In genomic region chr14:105910426-105910825, GRCh38 we compare ENCODE assay signal across 16 cellular contexts.
DNase-seq lines count a peak whose midpoint lies in the region; ATAC-seq, FAIRE-seq and TF ChIP-seq lines count a peak whose summit lies in the region.
"Had no signal": no experiment of that assay in that cellular context is flagged by ENCODE, and none has a peak within 500 bp of the region (broad histone marks: within the 10 kb centered on the region; RNA-seq: fewer than 3 reads in every experiment).

No MANE protein-coding gene starts in this region.

- WGBS in spleen, 5 donors = 41 to 59% (median 51%) methylated on average over 3 to 6 of the region's 6 CpGs; no CpG with 5 or more reads in 1 of the 5 donors

- H3K4me3 ChIP-seq in Loucy (ENCODE audit: low read length, poor library complexity, severe bottlenecking) (peak overlapping the region; percentile 74), kidney (ENCODE audit: low read length in 2 of 2) (no peak overlapping the region), spleen (peak overlapping the region in 1 of 8 donors; percentile 46)
- H3K4me3 ChIP-seq: HAP-1 had no signal

- H3K27me3 ChIP-seq in Loucy (ENCODE audit: insufficient read depth, low read length, poor library complexity, severe bottlenecking) (no peaks in the 10 kb centered on the region), spleen (replicated peaks in 1 of 7) (peaks cover 0 to 9% (median 0%) of the 10 kb centered on the region in 7 donors)

- no peak for TF ChIP-seq CTCF in Loucy (conservative IDR thresholded peaks at IDR 0.05; ENCODE audit: low read length)
- TF ChIP-seq CTCF in kidney (IDR thresholded peaks at IDR 0.05; ENCODE audit: borderline replicate concordance, extremely low read depth, insufficient read depth) = no peak
- no peak for TF ChIP-seq CTCF in spleen (IDR thresholded peaks at IDR 0.05 in 8 of 11, conservative IDR thresholded peaks at IDR 0.05 in 3 of 11)

- H2AFZ ChIP-seq in Loucy (ENCODE audit: low read length) = no peak overlapping the region

- H3K36me3 ChIP-seq in Loucy (ENCODE audit: insufficient read depth, low read length) (no peaks in the 10 kb centered on the region), kidney (ENCODE audit: control insufficient read depth in 1 of 2, insufficient read depth in 2 of 2, low read length in 2 of 2) (no peaks in the 10 kb centered on the region), spleen (no peaks in the 10 kb centered on the region)
- H3K36me3 ChIP-seq: HAP-1 had no signal

- H4K20me1 ChIP-seq in Loucy (ENCODE audit: insufficient read depth, low read length, poor library complexity, severe bottlenecking) = peaks cover 2% of the 10 kb centered on the region

- intact Hi-C loops in left cardiac atrium (cut with DNase I) (no loop called here), Right ventricle myocardium inferior (cut with DNase I) (no loop called here), kidney (cut with DNase I) (no loop called here), spleen (cut with DNase I; ENCODE audit: low total_unique reads) (no loop called here)

- no peaks in the 10 kb centered on the region for H3K9me2 ChIP-seq in Loucy (replicated peaks; ENCODE audit: low read depth, low read length)

- H3K4me1 ChIP-seq in Loucy (ENCODE audit: insufficient read depth, low read length, poor library complexity, severe bottlenecking) (peaks cover 32% of the 10 kb centered on the region), kidney (ENCODE audit: control insufficient read depth in 1 of 2, insufficient read depth in 1 of 2, low read depth in 1 of 2, low read length in 2 of 2) (no peaks in the 10 kb centered on the region), spleen (no peaks in the 10 kb centered on the region)
- H3K4me1 ChIP-seq: HAP-1 had no signal

- H3K9ac ChIP-seq in Loucy (ENCODE audit: low read depth, low read length, poor library complexity, severe bottlenecking) (peak overlapping the region; percentile 85), kidney (ENCODE audit: low read length in 2 of 2) (no peak overlapping the region)

- FAIRE-seq in kidney (lab: Jason Lieb, UNC) = no peak
- FAIRE-seq: GM12891, H1 had no signal

- no peak overlapping the region for H3K27ac ChIP-seq in kidney (ENCODE audit: low read depth in 2 of 2, low read length in 2 of 2)
- H3K27ac ChIP-seq in spleen = peak overlapping the region in 1 of 8 donors; percentile 46

- ATAC-seq in left cardiac atrium (no peak), Right ventricle myocardium inferior (no peak), GM21717 (IDR thresholded peaks at IDR 0.05; ENCODE audit: unreplicated experiment) (no peak)

- peak; percentile 11 for DNase-seq in left cardiac atrium
- DNase-seq in Right ventricle myocardium inferior (ENCODE audit: missing footprints) = no peak
- DNase-seq in kidney = peak; percentile 44
- peak; percentile 65 for DNase-seq in spleen
- DNase-seq in stimulated activated naive CD4-positive, alpha-beta T cell (lab: John Stamatoyannopoulos, UW) = no peak
- no peak for DNase-seq in activated CD8-positive, alpha-beta memory T cell treated with anti-CD3 and anti-CD28 coated beads, Interleukin-2, amount 50 U/mL, for 48 hours
- DNase-seq: ACHN; C1 segment of cervical spinal cord; Calu3; CD4-positive, alpha-beta T cell; DMS 273 treated with DMSO at 0.1 percent for 48 hours had no signal

- H3K9me3 ChIP-seq in Loucy (ENCODE audit: insufficient read depth, low read depth, low read length) = no peaks in the 10 kb centered on the region
- H3K9me3 ChIP-seq in kidney (ENCODE audit: control insufficient read depth in 1 of 2, low read length in 2 of 2) = no peaks in the 10 kb centered on the region
- H3K9me3 ChIP-seq in spleen = peaks cover 0 to 5% (median 0%) of the 10 kb centered on the region in 8 donors
- H3K9me3 ChIP-seq: HAP-1 had no signal

- TF ChIP-seq POLR2A in spleen (IDR thresholded peaks at IDR 0.05) = no peak

- peak overlapping the region; percentile 85 for H3K4me2 ChIP-seq in Loucy (ENCODE audit: low read depth, low read length, poor library complexity, severe bottlenecking)

- peaks cover 96% of the 10 kb centered on the region for H3K79me2 ChIP-seq in Loucy (ENCODE audit: insufficient read depth, low read length)

- no peaks in the 10 kb centered on the region for H3F3A ChIP-seq in Loucy (ENCODE audit: low read depth)

Comparison
In these comparisons a context has a peak if more than half of its experiments do, and no peak if none do; other contexts are left out.
1. DNase-seq: peak in left cardiac atrium (single experiment), kidney (single experiment) and spleen (single experiment); none in Right ventricle myocardium inferior (single experiment), stimulated activated naive CD4-positive, alpha-beta T cell (0 of 6) and activated CD8-positive, alpha-beta memory T cell treated with anti-CD3 and anti-CD28 coated beads, Interleukin-2, amount 50 U/mL, for 48 hours (single experiment).